1 cellular context compared by ENCODE assay signal in the genomic region with DNA sequence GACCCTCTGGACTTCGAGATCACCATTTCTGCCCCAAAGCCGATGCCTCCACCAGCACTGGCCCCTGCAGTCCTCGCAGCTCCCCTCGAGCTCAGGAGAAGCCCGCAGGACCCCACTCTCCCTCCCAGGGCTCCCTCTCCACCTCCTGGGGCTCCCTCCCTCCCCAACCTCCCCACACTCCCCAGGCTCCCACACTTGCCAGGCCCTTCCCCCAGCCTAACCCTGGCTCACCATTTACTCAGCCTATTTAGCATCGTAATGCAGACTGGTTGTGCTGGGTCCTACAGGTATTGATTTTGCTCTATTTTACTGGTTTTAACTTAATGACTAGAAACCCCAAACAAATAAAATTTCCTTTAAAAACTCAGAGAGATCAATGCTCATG.
TF ChIP-seq lines count a peak whose summit lies in the region.

No MANE protein-coding gene starts in this region.

TF ChIP-seq in HEK293, 187 proteins besides CTCF, POLR2A, EP300 and RAD21 (continued from another document):
- TF ChIP-seq, protein P1, sequence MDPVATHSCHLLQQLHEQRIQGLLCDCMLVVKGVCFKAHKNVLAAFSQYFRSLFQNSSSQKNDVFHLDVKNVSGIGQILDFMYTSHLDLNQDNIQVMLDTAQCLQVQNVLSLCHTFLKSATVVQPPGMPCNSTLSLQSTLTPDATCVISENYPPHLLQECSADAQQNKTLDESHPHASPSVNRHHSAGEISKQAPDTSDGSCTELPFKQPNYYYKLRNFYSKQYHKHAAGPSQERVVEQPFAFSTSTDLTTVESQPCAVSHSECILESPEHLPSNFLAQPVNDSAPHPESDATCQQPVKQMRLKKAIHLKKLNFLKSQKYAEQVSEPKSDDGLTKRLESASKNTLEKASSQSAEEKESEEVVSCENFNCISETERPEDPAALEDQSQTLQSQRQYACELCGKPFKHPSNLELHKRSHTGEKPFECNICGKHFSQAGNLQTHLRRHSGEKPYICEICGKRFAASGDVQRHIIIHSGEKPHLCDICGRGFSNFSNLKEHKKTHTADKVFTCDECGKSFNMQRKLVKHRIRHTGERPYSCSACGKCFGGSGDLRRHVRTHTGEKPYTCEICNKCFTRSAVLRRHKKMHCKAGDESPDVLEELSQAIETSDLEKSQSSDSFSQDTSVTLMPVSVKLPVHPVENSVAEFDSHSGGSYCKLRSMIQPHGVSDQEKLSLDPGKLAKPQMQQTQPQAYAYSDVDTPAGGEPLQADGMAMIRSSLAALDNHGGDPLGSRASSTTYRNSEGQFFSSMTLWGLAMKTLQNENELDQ (tag by site-specific recombination; IDR thresholded peaks at IDR 0.05; ENCODE audit: low read depth) = no peak
- no peak for TF ChIP-seq ZNF146 (tag by site-specific recombination; IDR thresholded peaks at IDR 0.05)
